8 cellular contexts compared by ENCODE assay signal in the genomic region with DNA sequence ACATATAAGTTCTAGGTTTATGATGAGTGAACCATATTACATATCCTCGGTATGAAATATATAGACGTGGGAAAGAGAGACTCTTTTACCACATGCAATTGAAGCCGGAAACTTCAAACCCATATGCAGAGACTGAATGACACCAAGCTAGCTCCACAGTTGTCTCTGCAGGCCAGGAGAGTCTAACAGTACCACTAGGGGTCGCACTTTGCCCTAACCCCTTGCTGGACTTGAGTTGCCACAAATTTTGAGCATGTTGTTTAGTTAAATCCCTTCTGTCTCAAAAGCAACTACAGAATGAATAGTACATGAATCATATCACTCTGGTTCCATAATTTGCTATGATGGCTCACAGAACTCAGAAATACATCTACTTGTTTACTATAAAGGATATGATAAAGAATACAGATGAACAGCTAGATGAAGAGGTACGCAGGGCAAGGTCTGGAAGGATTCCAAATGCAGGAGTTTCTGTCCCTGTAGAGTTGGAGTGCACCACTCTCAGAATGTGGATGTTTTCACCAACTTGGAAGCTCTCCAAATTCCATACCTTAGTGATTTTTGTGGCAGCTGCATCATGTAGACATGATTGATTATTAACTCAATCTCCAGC.
DNase-seq lines count a peak whose midpoint lies in the region; ATAC-seq and TF ChIP-seq lines count a peak whose summit lies in the region.

No MANE protein-coding gene starts in this region.

- H3K9me2 ChIP-seq in OCI-LY1 (ENCODE audit: low read depth, low read length), result no peaks in the 10 kb centered on the region

- no peaks in the 10 kb centered on the region for H3K36me3 ChIP-seq in OCI-LY1 (ENCODE audit: insufficient read depth, low read length)
- H3K36me3 ChIP-seq in prostate gland, result no peaks in the 10 kb centered on the region

- H3K27me3 ChIP-seq in OCI-LY1 (ENCODE audit: insufficient read depth, low read length) (no peaks in the 10 kb centered on the region), prostate gland (replicated peaks; ENCODE audit: insufficient read depth) (peaks cover 3% of the 10 kb centered on the region)

- ATAC-seq in GM18909 (IDR thresholded peaks at IDR 0.05; ENCODE audit: poor library complexity, unreplicated experiment), result peak; percentile 88
- ATAC-seq in HG03139 (IDR thresholded peaks at IDR 0.05; ENCODE audit: unreplicated experiment), result peak; percentile 79

- no peak overlapping the region for H3K4me3 ChIP-seq in OCI-LY1 (ENCODE audit: low read depth, low read length, poor library complexity, severe bottlenecking)
- H3K4me3 ChIP-seq in prostate gland, result no peak overlapping the region

- TF ChIP-seq POLR2A in prostate gland (IDR thresholded peaks at IDR 0.05), result no peak

- H3K27ac ChIP-seq in OCI-LY1 (ENCODE audit: low read depth, low read length, poor library complexity, severe bottlenecking) (no peak overlapping the region), prostate gland (no peak overlapping the region)

- intact Hi-C loops in prostate gland (cut with DNase I), result no loop called here

- peak; percentile 97 for TF ChIP-seq CTCF in OCI-LY1 (IDR thresholded peaks at IDR 0.05; ENCODE audit: low read length)
- TF ChIP-seq CTCF in prostate gland (IDR thresholded peaks at IDR 0.05), result peak in 1 of 4 experiments; percentile 22

- H4K20me1 ChIP-seq in OCI-LY1 (ENCODE audit: insufficient read depth, low read length), result no peaks in the 10 kb centered on the region

- H3K4me1 ChIP-seq in OCI-LY1 (ENCODE audit: insufficient read depth, low read length, severe bottlenecking), result no peaks in the 10 kb centered on the region
- no peaks in the 10 kb centered on the region for H3K4me1 ChIP-seq in prostate gland (replicated peaks)

- in situ Hi-C loops in Caki2 (cut with HindIII; ENCODE audit: low pct_unique_long_range_greater_than_20kb, low sequenced_read_pairs), result no loop called here

- H3K4me2 ChIP-seq in OCI-LY1 (ENCODE audit: low read length), result no peak overlapping the region

- no peak overlapping the region for H3K9ac ChIP-seq in OCI-LY1 (ENCODE audit: low read length)

- DNase-seq in Caki2 (ENCODE audit: low read depth) (peak; percentile 30), activated T-helper 1 cell treated with Interleukin-2 at 50 U/mL for 16 hours (ENCODE audit: low read depth) (peak; percentile 2), iPS DF 19.7 (ENCODE audit: low read depth, low spot score) (peak; percentile 45), prostate gland (ENCODE audit: low spot score) (no peak)
- DNase-seq in stimulated activated CD4-positive, alpha-beta T cell treated with anti-CD3 and anti-CD28 coated beads, Interleukin-4, amount 100 ng/mL, for 48 hours (ENCODE audit: low read depth in 2 of 2), result peak; percentile 34 to 41

- no peaks in the 10 kb centered on the region for H3F3A ChIP-seq in OCI-LY1 (ENCODE audit: insufficient read depth, low read length)

- WGBS in prostate gland, result 46% methylated on average over 5 of the region's 5 CpGs

- no peaks in the 10 kb centered on the region for H3K79me2 ChIP-seq in OCI-LY1 (ENCODE audit: insufficient read depth, low read length)

- H3K9me3 ChIP-seq in OCI-LY1 (ENCODE audit: low read length) (no peaks in the 10 kb centered on the region), prostate gland (no peaks in the 10 kb centered on the region)

- no peak overlapping the region for H2AFZ ChIP-seq in OCI-LY1 (ENCODE audit: low read length)
